Comparison of ENCODE assay signal across 8 cellular contexts in genomic region chr10:114042895-114043531, GRCh38. TPM values are rescaled to one million over a fixed set of nuclear protein-coding genes. Genes with fewer than 3 reads are reported as not detected.
A peak's percentile ranks its signal among the peaks of the same experiment; 100 is the strongest.
DNase-seq lines count a peak whose midpoint lies in the region; ATAC-seq and TF ChIP-seq lines count a peak whose summit lies in the region.

No MANE protein-coding gene starts in this region.

- ATAC-seq in HG03432 (IDR thresholded peaks at IDR 0.05; ENCODE audit: unreplicated experiment), result peak; percentile 54

- BruUV-seq in A673 (replicated peaks; lab: Mats Ljungman, UMichigan), result no TSS peak

- peak; percentile 89 for DNase-seq in A673 (ENCODE audit: low spot score)
- no peak for DNase-seq in GM12864 (ENCODE audit: low read depth)
- DNase-seq in epithelial cell of esophagus (ENCODE audit: low read depth), result peak; percentile 42
- DNase-seq in vagina (ENCODE audit: extremely low spot score in 2 of 2), result no peak
- no peak for DNase-seq in globus pallidus (ENCODE audit: low spot score)

- no peak for TF ChIP-seq POLR2A in vagina (IDR thresholded peaks at IDR 0.05)

- POLR2A ChIA-PET in A673 (lab: Charles Lee; ENCODE audit: low non-redundant PET), result interaction anchor here (0.8 to 0.9 kb wide), 2 partner anchors 57 to 244 kb away, joined by 8 to 10 read pairs; no protein-coding TSS in a partner anchor

- H3K27ac Mint-ChIP-seq in T-helper 1 cell treated with Interleukin-12 subunit alpha and Interleukin-12 subunit beta and Interleukin-4 antibody, amounts not matched to agents 30 μg/mL and 1 μg/mL, for 36 hours, result no peak overlapping the region

- H3K27me3 ChIP-seq in A673 (replicated peaks; ENCODE audit: insufficient read depth, low read depth, low read length, poor library complexity), result no peaks in the 10 kb centered on the region
- H3K27me3 ChIP-seq in muscle layer of colon (ENCODE audit: control insufficient read depth in 1 of 2, insufficient read depth in 2 of 2, low read length in 2 of 2), result peaks cover 0 to 25% of the 10 kb centered on the region in 2 donors
- peaks cover 3% of the 10 kb centered on the region for H3K27me3 ChIP-seq in vagina

- peaks cover 15% of the 10 kb centered on the region for H3K4me1 Mint-ChIP-seq in T-helper 1 cell treated with Interleukin-12 subunit alpha and Interleukin-12 subunit beta and Interleukin-4 antibody, amounts not matched to agents 30 μg/mL and 1 μg/mL, for 36 hours (ENCODE audit: low read depth)

- H3K4me3 ChIP-seq in A673 (ENCODE audit: low read depth, low read length, poor library complexity, severe bottlenecking) (peak overlapping the region; percentile 91), GM12864 (ENCODE audit: low read depth, low read length) (peak overlapping the region; percentile 59), epithelial cell of esophagus (ENCODE audit: low read length) (peak overlapping the region; percentile 41), muscle layer of colon (ENCODE audit: low read depth in 1 of 2, low read length in 2 of 2) (peak overlapping the region; percentile 32 to 49), vagina (peak overlapping the region; percentile 48 to 49)

- peak overlapping the region; percentile 96 for H3K27ac ChIP-seq in A673 (ENCODE audit: low read depth, low read length, poor library complexity, severe bottlenecking)
- peak overlapping the region; percentile 65 for H3K27ac ChIP-seq in muscle layer of colon (ENCODE audit: low read depth, low read length)
- peak overlapping the region; percentile 44 for H3K27ac ChIP-seq in vagina

- H3K9me3 ChIP-seq in A673 (ENCODE audit: low read depth, low read length, poor library complexity, severe bottlenecking), result no peaks in the 10 kb centered on the region
- H3K9me3 ChIP-seq in muscle layer of colon (ENCODE audit: low read length), result no peaks in the 10 kb centered on the region
- H3K9me3 ChIP-seq in vagina, result no peaks in the 10 kb centered on the region

- peaks cover 29% of the 10 kb centered on the region for H3K36me3 ChIP-seq in A673 (ENCODE audit: insufficient read depth, low read length, poor library complexity, severe bottlenecking)
- no peaks in the 10 kb centered on the region for H3K36me3 ChIP-seq in muscle layer of colon (ENCODE audit: insufficient read depth, low read length)
- H3K36me3 ChIP-seq in vagina, result no peaks in the 10 kb centered on the region

- H3K9me3 Mint-ChIP-seq in T-helper 1 cell treated with Interleukin-12 subunit alpha and Interleukin-12 subunit beta and Interleukin-4 antibody, amounts not matched to agents 30 μg/mL and 1 μg/mL, for 36 hours, result no peaks in the 10 kb centered on the region

- H3K27me3 Mint-ChIP-seq in T-helper 1 cell treated with Interleukin-12 subunit alpha and Interleukin-12 subunit beta and Interleukin-4 antibody, amounts not matched to agents 30 μg/mL and 1 μg/mL, for 36 hours (ENCODE audit: low read depth), result peaks cover 83% of the 10 kb centered on the region

- CTCF ChIA-PET in A673 (lab: Charles Lee), result interaction anchor here (0.6 kb wide), 1 partner anchor 51 kb away, joined by 4 read pairs; no protein-coding TSS in a partner anchor

- H3K4me1 ChIP-seq in A673 (ENCODE audit: insufficient read depth, low read length, poor library complexity, severe bottlenecking) (peaks cover 17% of the 10 kb centered on the region), muscle layer of colon (ENCODE audit: insufficient read depth, low read length) (no peaks in the 10 kb centered on the region), vagina (peaks cover 12% of the 10 kb centered on the region)

- H3K9ac ChIP-seq in muscle layer of colon (ENCODE audit: low read length), result no peak overlapping the region

- intact Hi-C loops in A673 (cut with micrococcal nuclease; ENCODE audit: unreplicated experiment) (loop anchor here (1.0 kb wide), 1 partner anchor 57 kb away; no protein-coding TSS in a partner anchor), vagina (cut with DNase I) (loop anchor here (10.0 kb wide), 1 partner anchor 762 kb away; no protein-coding TSS in a partner anchor)

- TF ChIP-seq CTCF in A673 (conservative IDR thresholded peaks at IDR 0.05; ENCODE audit: low read depth, low read length) (no peak), GM12864 (IDR thresholded peaks at IDR 0.05; ENCODE audit: low read depth, low read length, missing control alignments) (no peak), epithelial cell of esophagus (IDR thresholded peaks at IDR 0.05; ENCODE audit: insufficient read depth, low read depth, low read length, missing control alignments) (no peak), vagina (IDR thresholded peaks at IDR 0.05) (no peak)

- peak overlapping the region; percentile 60 for H3K4me3 Mint-ChIP-seq in T-helper 1 cell treated with Interleukin-12 subunit alpha and Interleukin-12 subunit beta and Interleukin-4 antibody, amounts not matched to agents 30 μg/mL and 1 μg/mL, for 36 hours

- H3K36me3 Mint-ChIP-seq in T-helper 1 cell treated with Interleukin-12 subunit alpha and Interleukin-12 subunit beta and Interleukin-4 antibody, amounts not matched to agents 30 μg/mL and 1 μg/mL, for 36 hours (ENCODE audit: low read depth), result peaks cover 6% of the 10 kb centered on the region

RNA-seq across cellular contexts. Expression of gene ADRB1, which starts 0.7 kb away (rescaled TPM):
- total RNA-seq in A673 (2021) (81.6 and 85.2 TPM in 2 replicates), vagina (not detected)

Comparison
In these comparisons a context has a peak if more than half of its experiments do, and no peak if none do; other contexts are left out.
1. DNase-seq: peak in A673 (single experiment) and epithelial cell of esophagus (single experiment); none in GM12864 (single experiment), vagina (0 of 2) and globus pallidus (single experiment).
2. H3K27ac ChIP-seq: peak in every context shown above with its lines; median percentile 96 in A673; 65 in muscle layer of colon; 44 in vagina.
3. H3K4me3 ChIP-seq: peak in every context shown above with its lines; median percentile 91 in A673; 59 in GM12864; 48 in vagina; 41 in epithelial cell of esophagus; 40 in muscle layer of colon.
4. RNA of gene ADRB1, which starts 0.7 kb away (total RNA-seq): 81.6 to 85.2 TPM in A673; not detected in vagina (single experiment); every median in the first group is over 10 times any median in the second.